1 cellular context compared by ENCODE assay signal in genomic region chrX:1480082-1480785, GRCh38.
TF ChIP-seq lines count a peak whose summit lies in the region.

No MANE protein-coding gene starts in this region.

TF ChIP-seq in H1, 55 proteins besides CTCF, POLR2A, EP300 and RAD21:
- no peak for TF ChIP-seq CBX5 (IDR thresholded peaks at IDR 0.05; ENCODE audit: low read depth, low read length)
